In genomic region chr5:126998201-126998631, GRCh38 we compare ENCODE assay signal across 8 cellular contexts. TPM values are rescaled to one million over a fixed set of nuclear protein-coding genes. Genes with fewer than 3 reads are reported as not detected.
DNase-seq lines count a peak whose midpoint lies in the region; ATAC-seq and TF ChIP-seq lines count a peak whose summit lies in the region.

No MANE protein-coding gene starts in this region.

- TF ChIP-seq CTCF in GM12865 (IDR thresholded peaks at IDR 0.05; ENCODE audit: insufficient read depth, low read depth, low read length, missing control alignments) = no peak

- no peak overlapping the region for H3K4me3 ChIP-seq in GM12865 (ENCODE audit: low read depth, low read length)

- H3K4me3 Mint-ChIP-seq in activated T-cell treated with anti-CD3 and anti-CD28 coated beads, Interleukin-2, amount 50 U/mL, for 72 hours = no peak overlapping the region

- H3K9me3 Mint-ChIP-seq in activated T-cell treated with anti-CD3 and anti-CD28 coated beads, Interleukin-2, amount 50 U/mL, for 72 hours = no peaks in the 10 kb centered on the region

- H3K4me1 Mint-ChIP-seq in activated T-cell treated with anti-CD3 and anti-CD28 coated beads, Interleukin-2, amount 50 U/mL, for 72 hours (ENCODE audit: low read depth) = peaks cover 13% of the 10 kb centered on the region

- H3K36me3 Mint-ChIP-seq in activated T-cell treated with anti-CD3 and anti-CD28 coated beads, Interleukin-2, amount 50 U/mL, for 72 hours (ENCODE audit: insufficient read depth in 2 of 2) = no peaks in the 10 kb centered on the region

- H3K27ac Mint-ChIP-seq in activated T-cell treated with anti-CD3 and anti-CD28 coated beads, Interleukin-2, amount 50 U/mL, for 72 hours = no peak overlapping the region

- H3K27me3 Mint-ChIP-seq in activated T-cell treated with anti-CD3 and anti-CD28 coated beads, Interleukin-2, amount 50 U/mL, for 72 hours (ENCODE audit: low read depth) = no peaks in the 10 kb centered on the region

- DNase-seq in GM12865 (ENCODE audit: low read depth) = peak; percentile 49
- DNase-seq in NCI-H2029 (lab: John Stamatoyannopoulos, UW) = peak; percentile 58
- peak; percentile 40 for DNase-seq in iris pigment epithelial cell (ENCODE audit: low read depth)
- DNase-seq in activated T-cell treated with anti-CD3 and anti-CD28 coated beads, Interleukin-2, amount 50 U/mL, for 72 hours = no peak
- DNase-seq in NCI-H2227 (lab: John Stamatoyannopoulos, UW; ENCODE audit: unreplicated experiment) = no peak
- DNase-seq in SKM-1 treated with dmso at 0.1 percent for 144 hours (lab: John Stamatoyannopoulos, UW; ENCODE audit: unreplicated experiment) = no peak
- DNase-seq in stimulated activated naive CD8-positive, alpha-beta T cell treated with anti-CD3 and anti-CD28 coated beads, Interleukin-15, Interleukin-2, amounts not matched to agents 100 U/mL and 50 U/mL, for 24 hours = no peak

- ATAC-seq in GM21723 (IDR thresholded peaks at IDR 0.05; ENCODE audit: unreplicated experiment) = peak; percentile 69
- no peak for ATAC-seq in activated T-cell treated with anti-CD3 and anti-CD28 coated beads, Interleukin-2, amount 50 U/mL, for 72 hours (replicated peaks in 1 of 2)
- ATAC-seq in stimulated activated naive CD8-positive, alpha-beta T cell treated with anti-CD3 and anti-CD28 coated beads, Interleukin-15, Interleukin-2, amounts not matched to agents 100 U/mL and 50 U/mL, for 24 hours = no peak

RNA-seq across cellular contexts. Expression of gene MARCHF3, which starts 32.1 kb away (rescaled TPM):
- total RNA-seq in activated T-cell treated with anti-CD3 and anti-CD28 coated beads, Interleukin-2, amount 50 U/mL, for 72 hours = 10 to 100 TPM in 1 of 2 donors, 1 to 10 TPM in 1; 9.3 to 12.4 TPM

Comparison
In these comparisons a context has a peak if more than half of its experiments do, and no peak if none do; other contexts are left out.
1. DNase-seq: peak in GM12865 (single experiment), NCI-H2029 (single experiment) and iris pigment epithelial cell (single experiment); none in activated T-cell treated with anti-CD3 and anti-CD28 coated beads, Interleukin-2, amount 50 U/mL, for 72 hours (0 of 2), NCI-H2227 (single experiment), SKM-1 treated with dmso at 0.1 percent for 144 hours (single experiment) and stimulated activated naive CD8-positive, alpha-beta T cell treated with anti-CD3 and anti-CD28 coated beads, Interleukin-15, Interleukin-2, amounts not matched to agents 100 U/mL and 50 U/mL, for 24 hours (single experiment).